In genomic region chr9:9275656-9276055, GRCh38 we compare ENCODE assay signal across 22 cellular contexts.
DNase-seq lines count a peak whose midpoint lies in the region; FAIRE-seq and TF ChIP-seq lines count a peak whose summit lies in the region.
"Had no signal": no experiment of that assay in that cellular context is flagged by ENCODE, and none has a peak within 500 bp of the region (broad histone marks: within the 10 kb centered on the region; RNA-seq: fewer than 3 reads in every experiment).

No MANE protein-coding gene starts in this region.

- no peak for TF ChIP-seq POLR2A in H54 (IDR thresholded peaks at IDR 0.05; ENCODE audit: low read depth, low read length)

- intact Hi-C loops in activated CD4-positive, alpha-beta memory T cell treated with anti-CD3 and anti-CD28 coated beads for 36 hours (cut with micrococcal nuclease): no loop called here

- no peaks in the 10 kb centered on the region for H3K4me1 Mint-ChIP-seq in activated CD4-positive, alpha-beta memory T cell treated with anti-CD3 and anti-CD28 coated beads for 36 hours (ENCODE audit: low read depth)
- H3K4me1 Mint-ChIP-seq: CD14-positive monocyte; CD8-positive, alpha-beta memory T cell had no signal

- no peaks in the 10 kb centered on the region for H3K27me3 Mint-ChIP-seq in activated CD4-positive, alpha-beta memory T cell treated with anti-CD3 and anti-CD28 coated beads for 36 hours
- H3K27me3 Mint-ChIP-seq: CD4-positive, alpha-beta T cell; CD8-positive, alpha-beta memory T cell had no signal

- CTCF ChIA-PET in activated CD4-positive, alpha-beta memory T cell treated with anti-CD3 and anti-CD28 coated beads for 36 hours (lab: Charles Lee): no interaction called here

- H3K4me3 Mint-ChIP-seq in activated CD4-positive, alpha-beta memory T cell treated with anti-CD3 and anti-CD28 coated beads for 36 hours: no peak overlapping the region
- H3K4me3 Mint-ChIP-seq: CD14-positive monocyte; CD4-positive, alpha-beta T cell; CD8-positive, alpha-beta memory T cell; GM23338; HFFc6 had no signal

- DNase-seq in H54 (ENCODE audit: insufficient read length, low spot score) (no peak), NCI-H69 (lab: John Stamatoyannopoulos, UW) (peak; percentile 38), occipital lobe (lab: John Stamatoyannopoulos, UW) (peak; percentile 56), superior temporal gyrus (ENCODE audit: extremely low spot score) (peak; percentile 51), GM19238 (ENCODE audit: insufficient read length, low spot score) (no peak), NCI-H1092 (lab: John Stamatoyannopoulos, UW) (no peak)
- no peak for DNase-seq in activated CD4-positive, alpha-beta memory T cell treated with anti-CD3 and anti-CD28 coated beads for 36 hours
- DNase-seq: 8988T; ACHN; AML-193; BE2C; CD4-positive, alpha-beta T cell; CD8-positive, alpha-beta memory T cell; DMS 273 treated with DMSO at 0.1 percent for 48 hours; DND-41; HFFc6 had no signal

- H3K9me3 Mint-ChIP-seq in activated CD4-positive, alpha-beta memory T cell treated with anti-CD3 and anti-CD28 coated beads for 36 hours: no peaks in the 10 kb centered on the region
- H3K9me3 Mint-ChIP-seq: CD4-positive, alpha-beta T cell; GM23338 had no signal

- no peak overlapping the region for H3K27ac Mint-ChIP-seq in activated CD4-positive, alpha-beta memory T cell treated with anti-CD3 and anti-CD28 coated beads for 36 hours
- H3K27ac Mint-ChIP-seq: CD14-positive monocyte; CD4-positive, alpha-beta T cell; CD8-positive, alpha-beta memory T cell; HFFc6 had no signal

- H3K36me3 Mint-ChIP-seq in activated CD4-positive, alpha-beta memory T cell treated with anti-CD3 and anti-CD28 coated beads for 36 hours: no peaks in the 10 kb centered on the region
- H3K36me3 Mint-ChIP-seq: CD14-positive monocyte; CD8-positive, alpha-beta memory T cell had no signal

- peak; percentile 45 for FAIRE-seq in H54 (lab: Jason Lieb, UNC)
- FAIRE-seq: A549, D721Med, GM12892, GM19239 had no signal

- POLR2A ChIA-PET in activated CD4-positive, alpha-beta memory T cell treated with anti-CD3 and anti-CD28 coated beads for 36 hours (lab: Charles Lee): no interaction called here

Comparison
In these comparisons a context has a peak if more than half of its experiments do, and no peak if none do; other contexts are left out.
1. DNase-seq: peak in NCI-H69 (single experiment), occipital lobe (single experiment) and superior temporal gyrus (single experiment); none in H54 (single experiment), GM19238 (single experiment), NCI-H1092 (single experiment) and activated CD4-positive, alpha-beta memory T cell treated with anti-CD3 and anti-CD28 coated beads for 36 hours (single experiment).